Comparison of ENCODE assay signal across 19 cellular contexts in the genomic region with DNA sequence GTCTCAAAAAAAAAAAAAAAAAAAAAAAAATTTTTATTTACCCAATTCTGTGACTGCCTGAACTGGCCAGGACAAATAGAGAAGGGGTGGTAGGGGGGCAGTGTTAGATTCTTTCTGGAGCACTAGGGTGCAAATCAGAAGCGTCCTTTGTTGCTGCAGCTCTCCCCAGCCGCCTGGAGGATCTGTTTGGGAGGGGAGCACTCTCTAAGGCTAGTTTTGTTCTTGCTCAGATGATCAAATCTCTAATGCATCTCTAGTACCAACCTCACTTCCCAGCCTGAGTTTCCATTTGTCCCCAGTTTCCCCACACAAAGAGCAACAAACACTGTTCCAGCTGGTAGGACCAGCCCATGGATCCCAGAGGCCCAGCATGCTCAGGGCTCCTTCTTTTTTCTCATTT.
"Had no signal": no experiment of that assay in that cellular context is flagged by ENCODE, and none has a peak within 500 bp of the region (broad histone marks: within the 10 kb centered on the region; RNA-seq: fewer than 3 reads in every experiment).

No MANE protein-coding gene starts in this region.

- DNase-seq: activated CD4-positive, alpha-beta T cell treated with anti-CD3 and anti-CD28 coated beads for 48 hours; activated CD8-positive, alpha-beta memory T cell treated with anti-CD3 and anti-CD28 coated beads, Interleukin-2, amount 50 U/mL, for 48 hours; activated gamma-delta T cell treated with Interleukin-2 at 50 U/mL for 16 hours; activated T-cell treated with anti-CD3 and anti-CD28 coated beads, Interleukin-2, amount 50 U/mL, for 72 hours; amniotic stem cell; central memory CD4-positive, alpha-beta T cell; effector CD8-positive, alpha-beta T cell; foreskin keratinocyte; left colon; naive B cell; T-helper 17 cell; WERI-Rb-1 had no signal

- H3K9me3 ChIP-seq: right atrium auricular region, thoracic aorta had no signal

- H3K27ac Mint-ChIP-seq: activated naive CD8-positive, alpha-beta T cell; activated T-cell treated with anti-CD3 and anti-CD28 coated beads, Interleukin-2, amount 50 U/mL, for 72 hours; stimulated activated naive CD8-positive, alpha-beta T cell treated with anti-CD3 and anti-CD28 coated beads, Interleukin-15, Interleukin-2, amounts not matched to agents 100 ng/mL and 50 ng/mL, for 24 hours; T-helper 17 cell had no signal

- H3K4me1 Mint-ChIP-seq: naive B cell, T-helper 17 cell had no signal

- H3K36me3 ChIP-seq: right atrium auricular region, thoracic aorta had no signal

- H3K4me3 ChIP-seq: coronary artery, lung, right atrium auricular region, thoracic aorta had no signal

- H3K4me3 Mint-ChIP-seq: activated naive CD8-positive, alpha-beta T cell; activated T-cell treated with anti-CD3 and anti-CD28 coated beads, Interleukin-2, amount 50 U/mL, for 72 hours; brain; naive B cell; stimulated activated naive CD8-positive, alpha-beta T cell treated with anti-CD3 and anti-CD28 coated beads, Interleukin-15, Interleukin-2, amounts not matched to agents 100 ng/mL and 50 ng/mL, for 24 hours; T-helper 17 cell had no signal

- H3K27me3 ChIP-seq: foreskin keratinocyte, right atrium auricular region had no signal

- H3K9me3 Mint-ChIP-seq: activated T-cell treated with anti-CD3 and anti-CD28 coated beads, Interleukin-2, amount 50 U/mL, for 72 hours; stimulated activated naive CD8-positive, alpha-beta T cell treated with anti-CD3 and anti-CD28 coated beads, Interleukin-15, Interleukin-2, amounts not matched to agents 100 ng/mL and 50 ng/mL, for 24 hours had no signal

- H3K27ac ChIP-seq: coronary artery, foreskin keratinocyte, right atrium auricular region, thoracic aorta, WERI-Rb-1 had no signal

- H3K36me3 Mint-ChIP-seq: activated naive CD8-positive, alpha-beta T cell; naive B cell had no signal

- H3K27me3 Mint-ChIP-seq: brain; stimulated activated naive CD8-positive, alpha-beta T cell treated with anti-CD3 and anti-CD28 coated beads, Interleukin-15, Interleukin-2, amounts not matched to agents 100 ng/mL and 50 ng/mL, for 24 hours; T-helper 17 cell had no signal
